In the genomic region with DNA sequence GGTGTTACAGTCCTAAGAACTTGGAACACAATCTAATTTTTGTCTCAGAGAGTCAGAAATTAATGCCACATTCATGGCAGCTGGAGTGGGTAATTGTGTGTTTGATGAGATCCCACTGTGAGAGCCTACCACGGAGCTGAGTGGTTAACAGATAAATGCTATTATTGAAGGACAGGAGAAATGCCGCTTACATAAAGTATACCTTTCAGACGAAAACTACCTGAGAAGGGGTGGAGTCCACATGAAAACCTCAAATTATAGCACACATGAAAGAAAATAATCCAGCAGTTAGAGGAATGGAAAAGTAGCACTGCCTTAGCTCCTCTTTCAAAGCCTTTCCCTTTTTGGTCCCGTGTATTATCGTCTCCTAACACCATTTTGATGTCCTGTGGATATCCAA, we compare ENCODE assay signal across 18 cellular contexts.
A peak's percentile ranks its signal among the peaks of the same experiment; 100 is the strongest.
DNase-seq lines count a peak whose midpoint lies in the region; ATAC-seq, FAIRE-seq and TF ChIP-seq lines count a peak whose summit lies in the region.
"Had no signal": no experiment of that assay in that cellular context is flagged by ENCODE, and none has a peak within 500 bp of the region (broad histone marks: within the 10 kb centered on the region; RNA-seq: fewer than 3 reads in every experiment).

No MANE protein-coding gene starts in this region.

- no peaks in the 10 kb centered on the region for H3K9me3 ChIP-seq in HUES48 (ENCODE audit: control insufficient read depth, insufficient read depth, low read length)
- no peaks in the 10 kb centered on the region for H3K9me3 ChIP-seq in IMR-90 (ENCODE audit: control insufficient read depth, insufficient read depth, low read length)
- no peaks in the 10 kb centered on the region for H3K9me3 ChIP-seq in endodermal cell (ENCODE audit: control insufficient read depth, low read length)
- H3K9me3 ChIP-seq in neural progenitor cell (ENCODE audit: low read depth) = no peaks in the 10 kb centered on the region
- H3K9me3 ChIP-seq: BE2C had no signal

- no peaks in the 10 kb centered on the region for H4K20me1 ChIP-seq in IMR-90 (ENCODE audit: insufficient read depth, low read length)
- no peaks in the 10 kb centered on the region for H4K20me1 ChIP-seq in neural progenitor cell (ENCODE audit: low read depth)

- H3K9me3 Mint-ChIP-seq in endodermal cell (peaks cover 4% of the 10 kb centered on the region), neural progenitor cell (peaks cover 5% of the 10 kb centered on the region)
- H3K9me3 Mint-ChIP-seq: CD4-positive, alpha-beta T cell; GM23338 had no signal

- H3K4me3 ChIP-seq in HUES48 (ENCODE audit: low read depth, low read length) (no peak overlapping the region), IMR-90 (ENCODE audit: insufficient read depth, low read depth, low read length) (no peak overlapping the region), endodermal cell (ENCODE audit: low read length) (peak overlapping the region; percentile 4), neural progenitor cell (no peak overlapping the region)
- H3K4me3 ChIP-seq: GM23338 had no signal

- no peak overlapping the region for H3K4me3 Mint-ChIP-seq in endodermal cell
- H3K4me3 Mint-ChIP-seq in neural progenitor cell = no peak overlapping the region
- H3K4me3 Mint-ChIP-seq: CD4-positive, alpha-beta T cell; GM23338 had no signal

- no peaks in the 10 kb centered on the region for H3K27me3 Mint-ChIP-seq in endodermal cell (ENCODE audit: insufficient read depth)
- H3K27me3 Mint-ChIP-seq in neural progenitor cell (ENCODE audit: insufficient read depth, low read depth) = no peaks in the 10 kb centered on the region
- H3K27me3 Mint-ChIP-seq: CD4-positive, alpha-beta T cell had no signal

- no peak for TF ChIP-seq RAD21 in IMR-90 (IDR thresholded peaks at IDR 0.05; ENCODE audit: low read length)

- ATAC-seq in IMR-90 (ENCODE audit: low read depth) = no peak
- no peak for ATAC-seq in omental fat pad (ENCODE audit: low FRiP score)
- ATAC-seq: GM23338 had no signal

- no peak for DNase-seq in IMR-90
- DNase-seq in endodermal cell = no peak
- DNase-seq in neural progenitor cell (ENCODE audit: low spot score) = no peak
- DNase-seq in activated gamma-delta T cell (lab: John Stamatoyannopoulos, UW) = no peak
- DNase-seq in GM12891 (ENCODE audit: insufficient read length, low spot score) = no peak
- no peak for DNase-seq in omental fat pad (ENCODE audit: low spot score)
- DNase-seq: ACHN; BE2C; C1 segment of cervical spinal cord; CD4-positive, alpha-beta T cell; DMS153; DMS79; GDM1; HCEC 1CT had no signal

- no TSS peak for BruUV-seq in IMR-90 (replicated peaks; lab: Mats Ljungman, UMichigan)

- H3K4me1 ChIP-seq in HUES48 (ENCODE audit: control insufficient read depth, insufficient read depth, low read length) = no peaks in the 10 kb centered on the region; the same call in 1 of the 2 replicates
- H3K4me1 ChIP-seq in IMR-90 (ENCODE audit: control insufficient read depth, insufficient read depth, low read length) = peaks cover 14% of the 10 kb centered on the region
- H3K4me1 ChIP-seq in endodermal cell (ENCODE audit: control insufficient read depth, insufficient read depth, low read length) = no peaks in the 10 kb centered on the region
- H3K4me1 ChIP-seq in neural progenitor cell = peaks cover 21% of the 10 kb centered on the region
- H3K4me1 ChIP-seq: BE2C had no signal

- H3K4me2 ChIP-seq in IMR-90 (ENCODE audit: low read depth, low read length) (no peak overlapping the region), neural progenitor cell (peak overlapping the region; percentile 54)
- H3K4me2 ChIP-seq: GM23338 had no signal

- POLR2A ChIA-PET in IMR-90 (lab: Charles Lee; ENCODE audit: unreplicated experiment) = no interaction called here

- dilution Hi-C loops in IMR-90 (cut with HindIII; ENCODE audit: low sequenced_read_pairs, unreplicated experiment) = no loop called here

- TF ChIP-seq CTCF in IMR-90 (conservative IDR thresholded peaks at IDR 0.05; ENCODE audit: low read depth, low read length) = no peak
- TF ChIP-seq CTCF in endodermal cell (conservative IDR thresholded peaks at IDR 0.05) = no peak
- TF ChIP-seq CTCF in neural progenitor cell (IDR thresholded peaks at IDR 0.05) = no peak
- TF ChIP-seq CTCF in omental fat pad (IDR thresholded peaks at IDR 0.05) = no peak

- H2BK5ac ChIP-seq in IMR-90 (ENCODE audit: low read depth, low read length, poor library complexity, severe bottlenecking) = no peak overlapping the region

- peak overlapping the region; percentile 8; the same call in 1 of the 2 replicates for H3K18ac ChIP-seq in IMR-90 (ENCODE audit: low read depth, low read length)

- no peak overlapping the region for H2BK15ac ChIP-seq in IMR-90 (ENCODE audit: low read depth, low read length)

- H3K4ac ChIP-seq in IMR-90 (ENCODE audit: low read depth, low read length) = no peak overlapping the region

- no peaks in the 10 kb centered on the region for H3K79me2 ChIP-seq in neural progenitor cell (ENCODE audit: low read depth)

- FAIRE-seq in GM12891 (lab: Jason Lieb, UNC) = no peak
- FAIRE-seq: A204.1, H54 had no signal

- peaks cover 56% of the 10 kb centered on the region for H3K4me1 Mint-ChIP-seq in endodermal cell
- peaks cover 20% of the 10 kb centered on the region for H3K4me1 Mint-ChIP-seq in neural progenitor cell

- H3K56ac ChIP-seq in IMR-90 (ENCODE audit: extremely low read depth, insufficient read depth, low read length) = no peak overlapping the region

- WGBS in IMR-90 (ENCODE audit: extremely low coverage in 2 of 2, insufficient read length in 1 of 2), 2 experiments = 100% methylated on average over 2 of the region's 5 CpGs; no CpG with 5 or more reads in 1 of the 2 experiments
- WGBS in endodermal cell (ENCODE audit: insufficient coverage in 1 of 2, insufficient read length in 1 of 2), 2 experiments = 92 to 96% methylated on average over 5 of the region's 5 CpGs

- H3K79me1 ChIP-seq in IMR-90 (ENCODE audit: low read depth in 1 of 2, low read length in 2 of 2) = peaks cover 4 to 13% of the 10 kb centered on the region in 2 experiments; a peak in 3 of 4 replicates

- TF ChIP-seq POLR2A in IMR-90 (IDR thresholded peaks at IDR 0.05; ENCODE audit: low read depth, low read length) (no peak), GM12891 (IDR thresholded peaks at IDR 0.05; ENCODE audit: low read depth, low read length) (no peak)

- no peak overlapping the region; the same call in 1 of the 2 replicates for H4K5ac ChIP-seq in IMR-90 (ENCODE audit: low read depth, low read length)

- peak overlapping the region; percentile 20 for H2BK20ac ChIP-seq in IMR-90 (ENCODE audit: low read depth, low read length)

- H3K27ac Mint-ChIP-seq in endodermal cell (peak overlapping the region; percentile 97), neural progenitor cell (no peak overlapping the region)
- H3K27ac Mint-ChIP-seq: CD4-positive, alpha-beta T cell; GM23338 had no signal

- no peak overlapping the region for H2AK5ac ChIP-seq in IMR-90 (ENCODE audit: low read depth, low read length)

- CTCF ChIA-PET in IMR-90 (lab: Yijun Ruan, JAX) = no interaction called here

- H3K27me3 ChIP-seq in HUES48 (ENCODE audit: control insufficient read depth, insufficient read depth, low read length) (no peaks in the 10 kb centered on the region), IMR-90 (ENCODE audit: control insufficient read depth, insufficient read depth, low read length) (no peaks in the 10 kb centered on the region), endodermal cell (ENCODE audit: control insufficient read depth, insufficient read depth, low read length, poor library complexity, severe bottlenecking) (no peaks in the 10 kb centered on the region), neural progenitor cell (no peaks in the 10 kb centered on the region)
- H3K27me3 ChIP-seq: BE2C had no signal

- H3K9ac ChIP-seq in HUES48 (ENCODE audit: low read depth, low read length) = no peak overlapping the region
- no peak overlapping the region for H3K9ac ChIP-seq in IMR-90 (ENCODE audit: low read depth, low read length)
- H3K9ac ChIP-seq in endodermal cell (ENCODE audit: extremely low read depth, low read length, poor library complexity, severe bottlenecking) = no peak overlapping the region
- H3K9ac ChIP-seq in neural progenitor cell = no peak overlapping the region

- in situ Hi-C loops in IMR-90 (cut with MboI; ENCODE audit: low sequenced_read_pairs) = no loop called here

- H3K36me3 ChIP-seq in HUES48 (ENCODE audit: control insufficient read depth, insufficient read depth, low read length) = no peaks in the 10 kb centered on the region
- H3K36me3 ChIP-seq in IMR-90 (ENCODE audit: control insufficient read depth, insufficient read depth, low read length) = no peaks in the 10 kb centered on the region
- H3K36me3 ChIP-seq in endodermal cell (ENCODE audit: control insufficient read depth, insufficient read depth, low read length) = no peaks in the 10 kb centered on the region
- no peaks in the 10 kb centered on the region for H3K36me3 ChIP-seq in neural progenitor cell
- H3K36me3 ChIP-seq: BE2C had no signal

- H2AFZ ChIP-seq in IMR-90 (replicated peaks; ENCODE audit: low read length, poor library complexity) (no peak overlapping the region), neural progenitor cell (replicated peaks) (no peak overlapping the region)
- H2AFZ ChIP-seq: GM23338 had no signal

- no peak overlapping the region for H3K14ac ChIP-seq in IMR-90 (replicated peaks; ENCODE audit: low read depth, low read length)

- H2BK120ac ChIP-seq in IMR-90 (ENCODE audit: low read depth, low read length) = no peak overlapping the region

- H3K9me1 ChIP-seq in IMR-90 (ENCODE audit: insufficient read depth, low read length) = peaks cover 8% of the 10 kb centered on the region; the same call in 1 of the 2 replicates

- H4K91ac ChIP-seq in IMR-90 (ENCODE audit: insufficient read depth, low read depth, low read length) = no peak overlapping the region

- H2AK9ac ChIP-seq in IMR-90 (replicated peaks; ENCODE audit: low read depth, low read length, poor library complexity) = no peak overlapping the region

- intact Hi-C loops in IMR-90 (cut with micrococcal nuclease) = loop anchor here (5.0 kb wide), 1 partner anchor 49 kb away; no protein-coding TSS in a partner anchor

- H3F3A ChIP-seq in neural progenitor cell (ENCODE audit: low read depth) = peaks cover 18% of the 10 kb centered on the region

- no peak overlapping the region for H4K8ac ChIP-seq in IMR-90 (ENCODE audit: low read depth in 2 of 2, low read length in 2 of 2)

- peaks cover 3% of the 10 kb centered on the region for H3K36me3 Mint-ChIP-seq in endodermal cell (ENCODE audit: low read depth)
- H3K36me3 Mint-ChIP-seq in neural progenitor cell = peaks cover 3% of the 10 kb centered on the region

- peak overlapping the region; percentile 36 for H3K27ac ChIP-seq in HUES48 (ENCODE audit: low read depth, low read length)
- no peak overlapping the region for H3K27ac ChIP-seq in IMR-90 (ENCODE audit: insufficient read depth, low read length)
- H3K27ac ChIP-seq in endodermal cell (ENCODE audit: low read depth, low read length) = peak overlapping the region; percentile 33
- peak overlapping the region; percentile 85 for H3K27ac ChIP-seq in neural progenitor cell

- no peak overlapping the region for H3K23ac ChIP-seq in IMR-90 (ENCODE audit: low read depth, low read length)

TF ChIP-seq in IMR-90, 13 proteins besides CTCF, POLR2A, EP300 and RAD21 (continues in another document):
- no peak for TF ChIP-seq NFE2L2 (IDR thresholded peaks at IDR 0.05; ENCODE audit: low read depth, low read length)
- TF ChIP-seq CEBPB (IDR thresholded peaks at IDR 0.05; ENCODE audit: low read depth, low read length) = no peak

TF ChIP-seq in GM12891, 5 proteins besides CTCF, POLR2A, EP300 and RAD21 (continues in another document):
- TF ChIP-seq SPI1 (IDR thresholded peaks at IDR 0.05; ENCODE audit: low read depth, low read length) = no peak
